Comparison of ENCODE assay signal across 1 cellular context in the genomic region with DNA sequence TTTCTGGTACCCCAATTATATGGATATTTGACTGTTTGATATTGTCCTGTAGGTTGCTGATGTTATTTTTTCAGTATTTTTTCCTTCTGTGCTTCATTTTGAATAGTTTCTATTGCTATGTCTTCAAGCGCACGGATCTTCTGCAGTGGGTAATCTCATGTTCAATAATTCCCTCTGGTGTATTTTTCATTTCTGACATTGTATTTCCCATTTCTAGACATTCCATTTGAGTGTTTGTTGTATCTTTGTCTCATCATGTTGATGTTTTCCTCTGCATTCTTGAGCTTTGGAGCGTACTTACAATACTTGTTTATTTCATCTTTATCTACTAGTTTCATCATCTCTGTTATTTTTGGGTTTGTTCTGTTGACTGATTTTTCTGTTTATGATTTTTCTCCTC.
TF ChIP-seq lines count a peak whose summit lies in the region.

No MANE protein-coding gene starts in this region.

TF ChIP-seq in HepG2, 621 proteins besides CTCF, POLR2A, EP300 and RAD21:
- TF ChIP-seq ZNF160 (CRISPR knock-in tag; IDR thresholded peaks at IDR 0.05) = peak; percentile 100
- TF ChIP-seq, protein P1, sequence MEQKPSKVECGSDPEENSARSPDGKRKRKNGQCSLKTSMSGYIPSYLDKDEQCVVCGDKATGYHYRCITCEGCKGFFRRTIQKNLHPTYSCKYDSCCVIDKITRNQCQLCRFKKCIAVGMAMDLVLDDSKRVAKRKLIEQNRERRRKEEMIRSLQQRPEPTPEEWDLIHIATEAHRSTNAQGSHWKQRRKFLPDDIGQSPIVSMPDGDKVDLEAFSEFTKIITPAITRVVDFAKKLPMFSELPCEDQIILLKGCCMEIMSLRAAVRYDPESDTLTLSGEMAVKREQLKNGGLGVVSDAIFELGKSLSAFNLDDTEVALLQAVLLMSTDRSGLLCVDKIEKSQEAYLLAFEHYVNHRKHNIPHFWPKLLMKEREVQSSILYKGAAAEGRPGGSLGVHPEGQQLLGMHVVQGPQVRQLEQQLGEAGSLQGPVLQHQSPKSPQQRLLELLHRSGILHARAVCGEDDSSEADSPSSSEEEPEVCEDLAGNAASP (CRISPR knock-in tag; IDR thresholded peaks at IDR 0.05; ENCODE audit: borderline replicate concordance) = no peak
